In the genomic region with DNA sequence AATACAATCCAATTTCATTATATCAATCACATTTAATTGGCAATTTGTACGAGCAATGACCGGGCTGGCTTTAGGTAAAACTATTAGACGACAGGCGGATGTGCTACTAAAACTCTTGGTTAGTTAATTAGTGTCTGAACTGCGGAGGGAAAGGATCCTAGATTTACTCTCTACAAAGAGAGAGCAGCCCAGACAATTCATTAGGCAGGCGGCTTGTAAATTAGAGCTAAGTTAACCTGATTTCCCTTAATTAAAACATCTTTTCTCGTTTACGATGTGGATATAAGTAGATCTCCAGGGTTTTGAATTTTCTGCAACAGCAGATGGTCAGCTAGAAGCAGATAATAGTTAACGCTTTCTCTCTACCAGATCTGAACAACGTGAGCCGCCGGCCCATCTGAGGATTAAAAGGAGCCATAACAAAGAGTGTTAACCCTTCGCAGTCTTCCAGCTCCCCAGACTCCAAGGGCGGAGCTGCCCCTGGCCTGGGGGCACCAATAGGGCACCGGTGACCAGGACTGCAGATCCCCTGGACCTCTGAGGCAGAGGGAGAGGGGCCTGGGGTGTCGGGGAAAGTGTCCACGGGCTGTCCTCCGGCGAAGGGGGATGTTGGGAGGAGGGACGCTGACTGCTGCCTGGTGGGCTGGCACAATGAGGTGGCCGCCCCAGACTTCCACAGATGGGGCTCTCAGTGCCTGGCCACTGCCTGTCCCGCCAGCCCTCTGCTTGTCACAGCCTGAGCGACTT, we compare ENCODE assay signal across 19 cellular contexts. TPM values are rescaled to one million over a fixed set of nuclear protein-coding genes. Genes with fewer than 3 reads are reported as not detected.
DNase-seq lines count a peak whose midpoint lies in the region; ATAC-seq, FAIRE-seq and TF ChIP-seq lines count a peak whose summit lies in the region.
"Had no signal": no experiment of that assay in that cellular context is flagged by ENCODE, and none has a peak within 500 bp of the region (broad histone marks: within the 10 kb centered on the region; RNA-seq: fewer than 3 reads in every experiment).

No MANE protein-coding gene starts in this region.

- H3K4me3 ChIP-seq in astrocyte (ENCODE audit: insufficient read depth, low read depth, low read length) (no peak overlapping the region), neural progenitor cell (peak overlapping the region; percentile 33)
- H3K4me3 ChIP-seq: A549, adrenal gland, smooth muscle cell, transverse colon had no signal

- H3K4me1 ChIP-seq in astrocyte (ENCODE audit: insufficient read depth, low read length), result no peaks in the 10 kb centered on the region
- H3K4me1 ChIP-seq in neural progenitor cell, result peaks cover 34% of the 10 kb centered on the region
- H3K4me1 ChIP-seq: adrenal gland had no signal

- no peak for TF ChIP-seq CTCF in astrocyte (IDR thresholded peaks at IDR 0.05; ENCODE audit: insufficient read depth, low read depth, low read length)
- TF ChIP-seq CTCF in neural progenitor cell (IDR thresholded peaks at IDR 0.05), result no peak

- no peaks in the 10 kb centered on the region for H3K36me3 Mint-ChIP-seq in activated CD4-positive, alpha-beta T cell treated with anti-CD3 and anti-CD28 coated beads, Interleukin-2, amount 10 ng/mL, durations not matched to agents 7 days and 5 days (ENCODE audit: low read depth)
- no peaks in the 10 kb centered on the region for H3K36me3 Mint-ChIP-seq in IgD-negative memory B cell
- peaks cover 2% of the 10 kb centered on the region for H3K36me3 Mint-ChIP-seq in astrocyte (ENCODE audit: low read depth, unreplicated experiment)
- no peaks in the 10 kb centered on the region for H3K36me3 Mint-ChIP-seq in neural progenitor cell

- H4K20me1 ChIP-seq in astrocyte (ENCODE audit: insufficient read depth, low read length) (peaks cover 7% of the 10 kb centered on the region), neural progenitor cell (ENCODE audit: low read depth) (peaks cover 67% of the 10 kb centered on the region)

- no peaks in the 10 kb centered on the region for H3K9me3 Mint-ChIP-seq in activated CD4-positive, alpha-beta T cell treated with anti-CD3 and anti-CD28 coated beads, Interleukin-2, amount 10 ng/mL, durations not matched to agents 7 days and 5 days
- H3K9me3 Mint-ChIP-seq in IgD-negative memory B cell (peaks cover 0 to 4% (median 0%) of the 10 kb centered on the region in 3 donors), astrocyte (ENCODE audit: unreplicated experiment) (peaks cover 17% of the 10 kb centered on the region), neural progenitor cell (no peaks in the 10 kb centered on the region)

- no peak for ATAC-seq in HG02870 (IDR thresholded peaks at IDR 0.05; ENCODE audit: unreplicated experiment)

- POLR2A ChIA-PET in activated CD4-positive, alpha-beta T cell treated with anti-CD3 and anti-CD28 coated beads, Interleukin-2, amount 10 ng/mL, durations not matched to agents 7 days and 5 days (lab: Charles Lee), result no interaction called here

- H3K27me3 ChIP-seq in astrocyte (ENCODE audit: insufficient read depth, low read length) (peaks cover 72% of the 10 kb centered on the region), neural progenitor cell (peaks cover 100% of the 10 kb centered on the region)

- CTCF ChIA-PET in activated CD4-positive, alpha-beta T cell treated with anti-CD3 and anti-CD28 coated beads, Interleukin-2, amount 10 ng/mL, durations not matched to agents 7 days and 5 days (lab: Charles Lee), result interaction anchor here (1.0 kb wide), 2 partner anchors 15 to 205 kb away, joined by 3 read pairs; no protein-coding TSS in a partner anchor

- peak overlapping the region; percentile 46 for H3K4me3 Mint-ChIP-seq in activated CD4-positive, alpha-beta T cell treated with anti-CD3 and anti-CD28 coated beads, Interleukin-2, amount 10 ng/mL, durations not matched to agents 7 days and 5 days
- peak overlapping the region; percentile 44 to 76 (median 61) for H3K4me3 Mint-ChIP-seq in IgD-negative memory B cell
- H3K4me3 Mint-ChIP-seq in astrocyte (ENCODE audit: unreplicated experiment), result no peak overlapping the region
- peak overlapping the region; percentile 55 for H3K4me3 Mint-ChIP-seq in neural progenitor cell

- H3K4me2 ChIP-seq in astrocyte (ENCODE audit: low read length), result no peak overlapping the region
- H3K4me2 ChIP-seq in neural progenitor cell, result peak overlapping the region; percentile 74

- H3K36me3 ChIP-seq in astrocyte (ENCODE audit: insufficient read depth, low read length), result no peaks in the 10 kb centered on the region
- no peaks in the 10 kb centered on the region for H3K36me3 ChIP-seq in neural progenitor cell
- H3K36me3 ChIP-seq: adrenal gland, transverse colon had no signal

- peaks cover 67% of the 10 kb centered on the region for H3K27me3 Mint-ChIP-seq in activated CD4-positive, alpha-beta T cell treated with anti-CD3 and anti-CD28 coated beads, Interleukin-2, amount 10 ng/mL, durations not matched to agents 7 days and 5 days
- H3K27me3 Mint-ChIP-seq in IgD-negative memory B cell, result peaks cover 47% of the 10 kb centered on the region
- H3K27me3 Mint-ChIP-seq in astrocyte (ENCODE audit: low read depth, unreplicated experiment), result peaks cover 57% of the 10 kb centered on the region
- H3K27me3 Mint-ChIP-seq in neural progenitor cell (ENCODE audit: insufficient read depth, low read depth), result peaks cover 63% of the 10 kb centered on the region

- H2AFZ ChIP-seq in astrocyte (ENCODE audit: low read depth, low read length) (no peak overlapping the region), neural progenitor cell (replicated peaks) (no peak overlapping the region)

- H3K9me3 ChIP-seq in astrocyte (ENCODE audit: insufficient read depth, low read depth, low read length) (no peaks in the 10 kb centered on the region), neural progenitor cell (ENCODE audit: low read depth) (no peaks in the 10 kb centered on the region)
- H3K9me3 ChIP-seq: A549, adrenal gland, transverse colon had no signal

- no peaks in the 10 kb centered on the region for H3K79me2 ChIP-seq in astrocyte (ENCODE audit: insufficient read depth, low read length)
- no peaks in the 10 kb centered on the region for H3K79me2 ChIP-seq in neural progenitor cell (ENCODE audit: low read depth)

- peaks cover 81% of the 10 kb centered on the region for H3F3A ChIP-seq in neural progenitor cell (ENCODE audit: low read depth)

- H3K27ac ChIP-seq in astrocyte (ENCODE audit: low read depth, low read length) (no peak overlapping the region), neural progenitor cell (no peak overlapping the region)
- H3K27ac ChIP-seq: A549, adrenal gland, transverse colon had no signal

- no peaks in the 10 kb centered on the region for H3K4me1 Mint-ChIP-seq in activated CD4-positive, alpha-beta T cell treated with anti-CD3 and anti-CD28 coated beads, Interleukin-2, amount 10 ng/mL, durations not matched to agents 7 days and 5 days
- peaks cover 0 to 3% (median 3%) of the 10 kb centered on the region in 3 donors for H3K4me1 Mint-ChIP-seq in IgD-negative memory B cell
- no peaks in the 10 kb centered on the region for H3K4me1 Mint-ChIP-seq in astrocyte (ENCODE audit: low read depth, unreplicated experiment)
- H3K4me1 Mint-ChIP-seq in neural progenitor cell, result peaks cover 38% of the 10 kb centered on the region

- DNase-seq in activated CD4-positive, alpha-beta T cell treated with anti-CD3 and anti-CD28 coated beads, Interleukin-2, amount 10 ng/mL, durations not matched to agents 7 days and 5 days, result no peak
- DNase-seq in activated CD4-positive, alpha-beta T cell treated with anti-CD3 and anti-CD28 coated beads, Interleukin-2, amount 50 U/mL, for 1 hour, result no peak
- DNase-seq in astrocyte (ENCODE audit: low read depth), result no peak
- DNase-seq in neural progenitor cell (ENCODE audit: low spot score), result peak; percentile 89
- no peak for DNase-seq in NK-92 (lab: John Stamatoyannopoulos, UW; ENCODE audit: unreplicated experiment)
- DNase-seq in kidney tubule cell (ENCODE audit: low spot score), result no peak
- DNase-seq: adrenal gland; cerebellar nuclear complex; KG1; NCI-H1105 treated with DMSO at 0.1 percent for 48 hours; NK-92 treated with Interleukin-12 subunit alpha and Interleukin-12 subunit beta, amount 100 ng/mL, for 24 hours; transverse colon had no signal

- H3K9ac ChIP-seq in astrocyte (ENCODE audit: low read length) (no peak overlapping the region), neural progenitor cell (no peak overlapping the region)

- FAIRE-seq in astrocyte (lab: Jason Lieb, UNC), result no peak
- FAIRE-seq: A549 had no signal

- peak overlapping the region; percentile 38 for H3K27ac Mint-ChIP-seq in activated CD4-positive, alpha-beta T cell treated with anti-CD3 and anti-CD28 coated beads, Interleukin-2, amount 10 ng/mL, durations not matched to agents 7 days and 5 days
- H3K27ac Mint-ChIP-seq in IgD-negative memory B cell (peak overlapping the region; percentile 87 to 89 (median 87)), astrocyte (ENCODE audit: unreplicated experiment) (peak overlapping the region; percentile 55), neural progenitor cell (no peak overlapping the region)

RNA-seq across cellular contexts. Expression of gene UNCX, which starts 6.3 kb away (rescaled TPM):
- total RNA-seq in activated CD4-positive, alpha-beta T cell treated with anti-CD3 and anti-CD28 coated beads, Interleukin-2, amount 10 ng/mL, durations not matched to agents 7 days and 5 days, result not detected
- polyA plus RNA-seq in IgD-negative memory B cell, result not detected
- total RNA-seq in astrocyte (not detected in 2 replicates), neural progenitor cell (ENCODE audit: low replicate concordance) (not detected in 2 replicates)
- total RNA-seq: adrenal gland, Daoy, left lobe of liver, posterior vena cava, smooth muscle cell, transverse colon had no signal
- polyA plus RNA-seq: A549, adrenal gland, smooth muscle cell had no signal
